In genomic region chr18:13151656-13152055, GRCh38 we compare ENCODE assay signal across 10 cellular contexts.
"Had no signal": no experiment of that assay in that cellular context is flagged by ENCODE, and none has a peak within 500 bp of the region (broad histone marks: within the 10 kb centered on the region; RNA-seq: fewer than 3 reads in every experiment).

No MANE protein-coding gene starts in this region.

- H3K4me3 Mint-ChIP-seq: GM23338, H9, HFFc6 had no signal

- H3K27ac Mint-ChIP-seq: GM23338, H9, HFFc6 had no signal

- DNase-seq: GM23248, GOT3, H7, H9, HCEC 1CT, HFFc6 had no signal

- ATAC-seq: GM23338, HCT116 had no signal

- H3K4me1 Mint-ChIP-seq: H9 had no signal

- FAIRE-seq: H1, H54 had no signal
